Comparison of ENCODE assay signal across 13 cellular contexts in the genomic region with DNA sequence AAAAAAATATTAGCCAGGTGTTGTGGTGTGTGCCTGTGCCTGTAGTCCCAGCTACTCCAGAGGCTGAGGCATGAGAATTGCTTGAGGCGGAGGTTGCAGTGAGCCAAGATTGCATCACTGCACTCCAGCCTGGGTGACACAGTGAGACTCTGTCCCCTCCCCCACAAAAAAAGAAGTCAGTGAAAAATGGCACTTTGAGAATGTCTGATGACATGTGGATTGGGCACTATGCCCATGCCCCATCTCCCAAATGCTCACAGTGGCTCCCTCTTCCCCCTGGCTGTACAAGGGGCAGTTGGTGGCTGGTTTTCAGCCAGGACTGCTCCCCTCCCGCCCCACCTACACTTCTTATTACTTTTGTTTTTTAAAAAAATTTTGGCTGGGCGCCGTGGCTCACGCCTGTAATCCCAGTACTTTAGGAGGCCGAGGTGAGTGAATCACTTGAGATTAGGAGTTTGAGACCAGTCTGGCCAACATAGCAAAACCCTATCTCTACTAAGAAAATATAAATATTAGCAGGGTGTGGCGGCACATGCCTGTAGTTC. TPM values are rescaled to one million over a fixed set of nuclear protein-coding genes. Genes with fewer than 3 reads are reported as not detected.
DNase-seq lines count a peak whose midpoint lies in the region; ATAC-seq and TF ChIP-seq lines count a peak whose summit lies in the region.
"Had no signal": no experiment of that assay in that cellular context is flagged by ENCODE, and none has a peak within 500 bp of the region (broad histone marks: within the 10 kb centered on the region; RNA-seq: fewer than 3 reads in every experiment).

No MANE protein-coding gene starts in this region.

- H3K27ac ChIP-seq in DND-41 (ENCODE audit: low read length) = no peak overlapping the region
- no peak overlapping the region for H3K27ac ChIP-seq in Peyer's patch
- no peak overlapping the region for H3K27ac ChIP-seq in psoas muscle
- H3K27ac ChIP-seq: WERI-Rb-1 had no signal

- intact Hi-C loops in psoas muscle (cut with DNase I) = no loop called here

- WGBS in psoas muscle, 3 donors = 81 to 85% (median 84%) methylated on average over 7 of the region's 7 CpGs

- H3K9me3 ChIP-seq in DND-41 (ENCODE audit: insufficient read depth, low read length, severe bottlenecking) (no peaks in the 10 kb centered on the region), Peyer's patch (no peaks in the 10 kb centered on the region), psoas muscle (no peaks in the 10 kb centered on the region)

- no peak overlapping the region for H3K9ac ChIP-seq in DND-41 (ENCODE audit: low read depth, low read length)

- ATAC-seq in DND-41 (ENCODE audit: insufficient read depth, low read depth) (0 out of 3 replicates have a peak, but pooled peaks have one; percentile 60), psoas muscle (peak; percentile 52 to 68 (median 65)), GM21529 (IDR thresholded peaks at IDR 0.05; ENCODE audit: unreplicated experiment) (no peak)
- no peak for ATAC-seq in activated T-helper 17 cell treated with anti-CD3 and anti-CD28 coated beads, Interleukin-2, amount 50 U/mL, for 72 hours (replicated peaks)
- ATAC-seq: activated T-cell treated with anti-CD3 and anti-CD28 coated beads, Interleukin-2, amount 50 U/mL, for 72 hours had no signal

- no peaks in the 10 kb centered on the region for H4K20me1 ChIP-seq in DND-41 (ENCODE audit: insufficient read depth, low read length)

- DNase-seq in DND-41 = peak; percentile 27
- peak in 2 of 3 donors; percentile 48 to 57 for DNase-seq in Peyer's patch
- DNase-seq in fibroblast of pulmonary artery (ENCODE audit: low read depth) = peak; percentile 70
- peak; percentile 52 to 66 for DNase-seq in psoas muscle
- no peak for DNase-seq in iPS-NIHi7 (ENCODE audit: extremely low spot score)
- no peak for DNase-seq in DMS114 treated with DMSO at 0.1 percent for 48 hours (lab: John Stamatoyannopoulos, UW; ENCODE audit: unreplicated experiment)
- DNase-seq: activated T-cell treated with anti-CD3 and anti-CD28 coated beads, Interleukin-2, amount 50 U/mL, for 72 hours; head of caudate nucleus; naive B cell; NCI-H1048; WERI-Rb-1 had no signal

- H3K4me3 ChIP-seq in DND-41 (ENCODE audit: low read depth in 1 of 2, low read length in 2 of 2) (no peak overlapping the region), Peyer's patch (no peak overlapping the region), fibroblast of pulmonary artery (replicated peaks; ENCODE audit: low read depth, low read length) (no peak overlapping the region), psoas muscle (no peak overlapping the region)

- no peaks in the 10 kb centered on the region for H3K4me1 Mint-ChIP-seq in activated T-helper 17 cell treated with anti-CD3 and anti-CD28 coated beads, Interleukin-2, amount 50 U/mL, for 72 hours

- H3K9me3 Mint-ChIP-seq in activated T-helper 17 cell treated with anti-CD3 and anti-CD28 coated beads, Interleukin-2, amount 50 U/mL, for 72 hours = no peaks in the 10 kb centered on the region
- H3K9me3 Mint-ChIP-seq: activated T-cell treated with anti-CD3 and anti-CD28 coated beads, Interleukin-2, amount 50 U/mL, for 72 hours; naive B cell had no signal

- H3K4me1 ChIP-seq in DND-41 (ENCODE audit: insufficient read depth, low read length) (no peaks in the 10 kb centered on the region), Peyer's patch (peaks cover 0 to 13% (median 0%) of the 10 kb centered on the region in 4 donors), psoas muscle (no peaks in the 10 kb centered on the region)

- H3K27me3 Mint-ChIP-seq in activated T-helper 17 cell treated with anti-CD3 and anti-CD28 coated beads, Interleukin-2, amount 50 U/mL, for 72 hours = no peaks in the 10 kb centered on the region
- H3K27me3 Mint-ChIP-seq: naive B cell had no signal

- H2AFZ ChIP-seq in DND-41 (ENCODE audit: low read depth, low read length) = no peak overlapping the region

- TF ChIP-seq POLR2A in Peyer's patch (IDR thresholded peaks at IDR 0.05) = no peak

- peaks cover 51% of the 10 kb centered on the region for H3K36me3 Mint-ChIP-seq in activated T-helper 17 cell treated with anti-CD3 and anti-CD28 coated beads, Interleukin-2, amount 50 U/mL, for 72 hours (ENCODE audit: low read depth)
- H3K36me3 Mint-ChIP-seq: naive B cell had no signal

- H3K79me2 ChIP-seq in DND-41 (ENCODE audit: insufficient read depth, low read length) = no peaks in the 10 kb centered on the region

- H3K4me2 ChIP-seq in DND-41 (ENCODE audit: insufficient read depth, low read length) = no peak overlapping the region

- H3K27me3 ChIP-seq in DND-41 (ENCODE audit: insufficient read depth, low read length, poor library complexity) (no peaks in the 10 kb centered on the region), Peyer's patch (no peaks in the 10 kb centered on the region), psoas muscle (ENCODE audit: insufficient read depth in 3 of 3, low read length in 2 of 3) (no peaks in the 10 kb centered on the region)

- no peak overlapping the region for H3K4me3 Mint-ChIP-seq in activated T-helper 17 cell treated with anti-CD3 and anti-CD28 coated beads, Interleukin-2, amount 50 U/mL, for 72 hours
- H3K4me3 Mint-ChIP-seq: activated T-cell treated with anti-CD3 and anti-CD28 coated beads, Interleukin-2, amount 50 U/mL, for 72 hours; naive B cell had no signal

- H3K36me3 ChIP-seq in DND-41 (ENCODE audit: insufficient read depth, low read length) = no peaks in the 10 kb centered on the region
- H3K36me3 ChIP-seq in Peyer's patch = peaks cover 0 to 22% (median 0%) of the 10 kb centered on the region in 3 donors
- H3K36me3 ChIP-seq in psoas muscle (ENCODE audit: insufficient read depth in 1 of 2, low read depth in 1 of 2) = peaks cover 0 to 38% of the 10 kb centered on the region in 2 donors
- H3K36me3 ChIP-seq: WERI-Rb-1 had no signal

- TF ChIP-seq CTCF in DND-41 (IDR thresholded peaks at IDR 0.05; ENCODE audit: borderline replicate concordance, extremely low read depth, low read length, poor library complexity, severe bottlenecking) (no peak), Peyer's patch (IDR thresholded peaks at IDR 0.05) (no peak), fibroblast of pulmonary artery (IDR thresholded peaks at IDR 0.05; ENCODE audit: low read length, missing control alignments) (no peak), psoas muscle (IDR thresholded peaks at IDR 0.05) (no peak)

- no peak overlapping the region for H3K27ac Mint-ChIP-seq in activated T-helper 17 cell treated with anti-CD3 and anti-CD28 coated beads, Interleukin-2, amount 50 U/mL, for 72 hours
- H3K27ac Mint-ChIP-seq: activated T-cell treated with anti-CD3 and anti-CD28 coated beads, Interleukin-2, amount 50 U/mL, for 72 hours had no signal

RNA-seq across cellular contexts. Expression of gene IL15RA, which starts 26.1 kb away (rescaled TPM):
- total RNA-seq in Peyer's patch (10 to 100 TPM; 19.4 to 38.0 (median 34.9) TPM), psoas muscle (10 to 100 TPM in 1 of 4 donors, 1 to 10 TPM in 3; 7.9 to 10.9 (median 9.5) TPM)
- 10 to 100 TPM in 2 of 3 donors, 1 to 10 TPM in 1; 8.9 to 13.1 (median 11.2) TPM for polyA plus RNA-seq in psoas muscle
- total RNA-seq in activated T-helper 17 cell treated with anti-CD3 and anti-CD28 coated beads, Interleukin-2, amount 50 U/mL, for 72 hours = 10 to 100 TPM; 25.5 to 28.2 TPM

Comparison
In these comparisons a context has a peak if more than half of its experiments do, and no peak if none do; other contexts are left out.
1. ATAC-seq: peak in DND-41 (single experiment) and psoas muscle (4 of 4); none in activated T-helper 17 cell treated with anti-CD3 and anti-CD28 coated beads, Interleukin-2, amount 50 U/mL, for 72 hours (single experiment) and GM21529 (single experiment).
2. DNase-seq: peak in DND-41 (single experiment), Peyer's patch (2 of 3), fibroblast of pulmonary artery (single experiment) and psoas muscle (2 of 2); none in iPS-NIHi7 (single experiment) and DMS114 treated with DMSO at 0.1 percent for 48 hours (single experiment).